14 cellular contexts compared by ENCODE assay signal in the genomic region with DNA sequence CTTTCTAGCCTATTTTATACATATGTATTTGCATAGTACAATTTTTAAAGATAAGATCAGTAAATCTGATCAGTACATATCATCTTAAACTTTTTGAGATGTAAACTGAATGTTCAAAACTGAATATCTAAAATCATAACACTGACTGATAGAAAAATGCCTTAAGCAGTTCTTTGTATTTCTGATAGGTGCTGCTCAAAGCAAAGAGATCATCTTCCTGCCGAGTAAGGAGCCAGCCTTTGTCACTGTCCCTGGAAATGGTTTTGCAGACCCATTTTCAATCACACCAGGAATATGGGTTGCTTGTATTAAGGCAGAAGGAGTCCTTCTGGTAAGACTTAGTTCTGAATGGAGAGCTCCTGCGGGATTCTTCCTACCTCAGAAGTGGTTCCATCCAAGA.
DNase-seq lines count a peak whose midpoint lies in the region; ATAC-seq, FAIRE-seq and TF ChIP-seq lines count a peak whose summit lies in the region.
"Had no signal": no experiment of that assay in that cellular context is flagged by ENCODE, and none has a peak within 500 bp of the region (broad histone marks: within the 10 kb centered on the region; RNA-seq: fewer than 3 reads in every experiment).

No MANE protein-coding gene starts in this region.

- no peaks in the 10 kb centered on the region for H3K9me3 Mint-ChIP-seq in naive thymus-derived CD8-positive, alpha-beta T cell
- no peaks in the 10 kb centered on the region for H3K9me3 Mint-ChIP-seq in stimulated activated naive B cell treated with anti-CD40 and anti-IgM and Interleukin-4, amounts not matched to agents 10 μg/mL and 1 μg/mL and 100 μg/mL, for 72 hours

- peak overlapping the region; percentile 54 for H3K4me2 ChIP-seq in keratinocyte (ENCODE audit: control insufficient read depth, extremely low read depth, insufficient read depth, low read depth, low read length)

- H3K27ac ChIP-seq in keratinocyte (ENCODE audit: control insufficient read depth, insufficient read depth, low read length) = peak overlapping the region; percentile 98

- peaks cover 17% of the 10 kb centered on the region for H3K4me1 Mint-ChIP-seq in T-helper 17 cell
- peaks cover 7 to 29% (median 19%) of the 10 kb centered on the region in 4 donors for H3K4me1 Mint-ChIP-seq in naive thymus-derived CD8-positive, alpha-beta T cell
- peaks cover 5 to 6% of the 10 kb centered on the region in 2 donors for H3K4me1 Mint-ChIP-seq in stimulated activated naive B cell treated with anti-CD40 and anti-IgM and Interleukin-4, amounts not matched to agents 10 μg/mL and 1 μg/mL and 100 μg/mL, for 72 hours

- no peaks in the 10 kb centered on the region for H3K27me3 ChIP-seq in keratinocyte (ENCODE audit: control insufficient read depth, extremely low read depth, insufficient read depth, low read length)

- DNase-seq in D721Med (ENCODE audit: insufficient read length, low spot score) = no peak
- peak; percentile 16 for DNase-seq in Jurkat, Clone E6-1 (ENCODE audit: low read depth, low spot score)
- no peak for DNase-seq in T-helper 17 cell
- no peak for DNase-seq in keratinocyte (ENCODE audit: low read depth, low spot score)
- DNase-seq in posterior vena cava (ENCODE audit: low spot score) = no peak
- no peak for DNase-seq in naive thymus-derived CD8-positive, alpha-beta T cell
- no peak for DNase-seq in stimulated activated naive B cell treated with anti-CD40 and anti-IgM and Interleukin-4, amounts not matched to agents 10 μg/mL and 1 μg/mL and 100 μg/mL, for 72 hours
- DNase-seq in NCI-H187 treated with DMSO at 0.1 percent for 48 hours (lab: John Stamatoyannopoulos, UW) = no peak
- DNase-seq: midbrain; NCI-H774; stimulated activated CD4-positive, alpha-beta T cell treated with anti-CD3 and anti-CD28 coated beads, Interleukin-4, amount 100 ng/mL, for 24 hours; stimulated activated naive CD4-positive, alpha-beta T cell had no signal

- peak overlapping the region; percentile 36 for H3K9ac ChIP-seq in keratinocyte (ENCODE audit: control insufficient read depth, extremely low read depth, insufficient read depth, low read length)

- FAIRE-seq in D721Med (lab: Jason Lieb, UNC) = no peak
- FAIRE-seq in keratinocyte (lab: Jason Lieb, UNC) = peak; percentile 26

- H3K27me3 Mint-ChIP-seq in T-helper 17 cell = peaks cover 23% of the 10 kb centered on the region
- peaks cover 0 to 9% (median 1%) of the 10 kb centered on the region in 5 donors for H3K27me3 Mint-ChIP-seq in naive thymus-derived CD8-positive, alpha-beta T cell
- no peaks in the 10 kb centered on the region for H3K27me3 Mint-ChIP-seq in stimulated activated naive B cell treated with anti-CD40 and anti-IgM and Interleukin-4, amounts not matched to agents 10 μg/mL and 1 μg/mL and 100 μg/mL, for 72 hours

- POLR2A ChIA-PET in naive thymus-derived CD8-positive, alpha-beta T cell (lab: Charles Lee) = no interaction called here

- intact Hi-C loops in posterior vena cava (cut with DNase I) = loop anchor here in 1 of 2 donors (10.0 kb wide), 1 partner anchor 61 kb away; no protein-coding TSS in a partner anchor

- H3K27ac Mint-ChIP-seq in T-helper 17 cell = peak overlapping the region; percentile 11
- H3K27ac Mint-ChIP-seq in naive thymus-derived CD8-positive, alpha-beta T cell = no peak overlapping the region
- H3K27ac Mint-ChIP-seq in stimulated activated naive B cell treated with anti-CD40 and anti-IgM and Interleukin-4, amounts not matched to agents 10 μg/mL and 1 μg/mL and 100 μg/mL, for 72 hours = no peak overlapping the region

- no peak for ATAC-seq in T-helper 17 cell
- ATAC-seq in naive thymus-derived CD8-positive, alpha-beta T cell = no peak
- ATAC-seq in stimulated activated naive B cell treated with anti-CD40 and anti-IgM and Interleukin-4, amounts not matched to agents 10 μg/mL and 1 μg/mL and 100 μg/mL, for 72 hours (replicated peaks) = no peak

- no peak overlapping the region for H3K4me3 ChIP-seq in Jurkat, Clone E6-1 (ENCODE audit: low read length)
- no peak overlapping the region for H3K4me3 ChIP-seq in keratinocyte (ENCODE audit: control insufficient read depth in 2 of 3, extremely low read depth in 1 of 3, insufficient read depth in 2 of 3, low read depth in 1 of 3, low read length in 3 of 3)
- H3K4me3 ChIP-seq: HAP-1 had no signal

- peaks cover 58% of the 10 kb centered on the region for H3K4me1 ChIP-seq in keratinocyte (ENCODE audit: control insufficient read depth, extremely low read depth, insufficient read depth, low read length)
- H3K4me1 ChIP-seq: HAP-1 had no signal

- dilution Hi-C loops in keratinocyte (cut with MboI; ENCODE audit: extremely low pct_ligation_motif_present, low sequenced_read_pairs) = no loop called here

- H3K36me3 ChIP-seq in keratinocyte (ENCODE audit: control insufficient read depth in 2 of 2, extremely low read depth in 1 of 2, insufficient read depth in 2 of 2, low read length in 2 of 2) = peaks cover 0 to 4% of the 10 kb centered on the region in 2 experiments
- H3K36me3 ChIP-seq: HAP-1 had no signal

- peak; percentile 27 for TF ChIP-seq CTCF in D721Med (IDR thresholded peaks at IDR 0.05; ENCODE audit: insufficient read depth, missing control alignments)
- TF ChIP-seq CTCF in keratinocyte (optimal IDR thresholded peaks at IDR 0.05 in 1 of 3, IDR thresholded peaks at IDR 0.05 in 1 of 3, conservative IDR thresholded peaks at IDR 0.05 in 1 of 3; ENCODE audit: extremely low read depth in 1 of 3, insufficient read depth in 2 of 3, low read length in 3 of 3) = peak in 2 of 3 experiments; percentile 33 to 37

- no peaks in the 10 kb centered on the region for H3K9me3 ChIP-seq in T-helper 17 cell (ENCODE audit: control insufficient read depth, low read length, poor library complexity, severe bottlenecking)
- no peaks in the 10 kb centered on the region for H3K9me3 ChIP-seq in keratinocyte (ENCODE audit: control insufficient read depth, low read depth, low read length)
- H3K9me3 ChIP-seq: HAP-1 had no signal

- H4K20me1 ChIP-seq in keratinocyte (ENCODE audit: control insufficient read depth, extremely low read depth, insufficient read depth, low read length) = no peaks in the 10 kb centered on the region

- no peaks in the 10 kb centered on the region for H3K36me3 Mint-ChIP-seq in T-helper 17 cell (ENCODE audit: low read depth)
- H3K36me3 Mint-ChIP-seq in naive thymus-derived CD8-positive, alpha-beta T cell = no peaks in the 10 kb centered on the region
- no peaks in the 10 kb centered on the region for H3K36me3 Mint-ChIP-seq in stimulated activated naive B cell treated with anti-CD40 and anti-IgM and Interleukin-4, amounts not matched to agents 10 μg/mL and 1 μg/mL and 100 μg/mL, for 72 hours
- H3K36me3 Mint-ChIP-seq: activated naive CD4-positive, alpha-beta T cell treated with anti-CD3 and anti-CD28 coated beads, Interleukin-2, amount 50 U/mL, for 72 hours had no signal

- no peaks in the 10 kb centered on the region for H3K79me2 ChIP-seq in keratinocyte (ENCODE audit: control insufficient read depth, insufficient read depth, low read length)

- H3K9me1 ChIP-seq in keratinocyte (ENCODE audit: control insufficient read depth, extremely low read depth, insufficient read depth, low read length) = no peaks in the 10 kb centered on the region

- H3K4me3 Mint-ChIP-seq in T-helper 17 cell = no peak overlapping the region
- H3K4me3 Mint-ChIP-seq in naive thymus-derived CD8-positive, alpha-beta T cell = no peak overlapping the region
- H3K4me3 Mint-ChIP-seq in stimulated activated naive B cell treated with anti-CD40 and anti-IgM and Interleukin-4, amounts not matched to agents 10 μg/mL and 1 μg/mL and 100 μg/mL, for 72 hours = no peak overlapping the region

- H2AFZ ChIP-seq in keratinocyte (ENCODE audit: control insufficient read depth, low read length) = no peak overlapping the region
